Comparison of ENCODE assay signal across 8 cellular contexts in genomic region chr2:12718662-12719399, GRCh38. TPM values are rescaled to one million over a fixed set of nuclear protein-coding genes. Genes with fewer than 3 reads are reported as not detected.
DNase-seq lines count a peak whose midpoint lies in the region; ATAC-seq, FAIRE-seq and TF ChIP-seq lines count a peak whose summit lies in the region.

No MANE protein-coding gene starts in this region.

- in situ Hi-C loops in SK-MEL-5 (cut with HindIII; ENCODE audit: low pct_unique_long_range_greater_than_20kb, low sequenced_read_pairs), result no loop called here

- TF ChIP-seq CTCF in GM12875 (IDR thresholded peaks at IDR 0.05; ENCODE audit: borderline replicate concordance, insufficient read depth, low read depth, low read length), result no peak
- no peak for TF ChIP-seq CTCF in bronchial epithelial cell (IDR thresholded peaks at IDR 0.05; ENCODE audit: insufficient read depth, low read length, severe bottlenecking)
- TF ChIP-seq CTCF in thoracic aorta (IDR thresholded peaks at IDR 0.05), result no peak

- H3K27me3 ChIP-seq in bronchial epithelial cell (ENCODE audit: control insufficient read depth, insufficient read depth, low read length) (no peaks in the 10 kb centered on the region), mesenchymal stem cell (ENCODE audit: control insufficient read depth in 1 of 2, insufficient read depth in 1 of 2, low read length in 2 of 2) (no peaks in the 10 kb centered on the region), thoracic aorta (replicated peaks; ENCODE audit: insufficient read depth) (no peaks in the 10 kb centered on the region)

- H2BK12ac ChIP-seq in mesenchymal stem cell (ENCODE audit: low read length in 2 of 2), result peak overlapping the region; percentile 78 to 80

- H3K79me1 ChIP-seq in mesenchymal stem cell (replicated peaks; ENCODE audit: low read length, poor library complexity, severe bottlenecking), result peaks cover 6% of the 10 kb centered on the region

- H2AK5ac ChIP-seq in mesenchymal stem cell (ENCODE audit: low read length, severe bottlenecking), result no peak overlapping the region

- peak overlapping the region; percentile 29 to 64 for H3K23ac ChIP-seq in mesenchymal stem cell (ENCODE audit: low read length in 2 of 2)

- H3K14ac ChIP-seq in mesenchymal stem cell (ENCODE audit: low read length in 2 of 2), result peak overlapping the region; percentile 25 to 47

- H4K91ac ChIP-seq in mesenchymal stem cell (ENCODE audit: low read length), result peak overlapping the region; percentile 85

- H3K4ac ChIP-seq in mesenchymal stem cell (ENCODE audit: low read depth in 1 of 2, low read length in 2 of 2), result peak overlapping the region; percentile 84 to 98

- H2BK5ac ChIP-seq in mesenchymal stem cell (ENCODE audit: low read depth, low read length, poor library complexity, severe bottlenecking), result no peak overlapping the region

- H4K8ac ChIP-seq in mesenchymal stem cell (ENCODE audit: low read length), result peak overlapping the region; percentile 91

- no peak overlapping the region for H2AFZ ChIP-seq in mesenchymal stem cell (ENCODE audit: low read depth, low read length)

- under 1% methylated on average over 31 of the region's 36 CpGs for WGBS in mesenchymal stem cell

- ATAC-seq in thoracic aorta (ENCODE audit: insufficient number of reproducible peaks, low FRiP score, low read depth) (no peak), GM21737 (IDR thresholded peaks at IDR 0.05; ENCODE audit: unreplicated experiment) (no peak)

- H3K36me3 ChIP-seq in bronchial epithelial cell (ENCODE audit: control insufficient read depth, insufficient read depth, low read length) (no peaks in the 10 kb centered on the region), mesenchymal stem cell (ENCODE audit: control insufficient read depth in 1 of 2, insufficient read depth in 2 of 2, low read depth in 1 of 2, low read length in 2 of 2) (peaks cover 0 to 11% of the 10 kb centered on the region in 2 experiments), thoracic aorta (no peaks in the 10 kb centered on the region)

- peak overlapping the region; percentile 98 to 99 for H3K18ac ChIP-seq in mesenchymal stem cell (ENCODE audit: low read depth in 1 of 2, low read length in 2 of 2)

- FAIRE-seq in bronchial epithelial cell (lab: Jason Lieb, UNC), result no peak

- H3K4me3 ChIP-seq in GM12875 (ENCODE audit: low read depth, low read length) (peak overlapping the region; percentile 62), bronchial epithelial cell (ENCODE audit: low read depth, low read length) (peak overlapping the region; percentile 63), mesenchymal stem cell (ENCODE audit: insufficient read depth in 1 of 2, low read depth in 1 of 2, low read length in 2 of 2) (peak overlapping the region; percentile 70 to 94), thoracic aorta (peak overlapping the region; percentile 92)

- H2BK15ac ChIP-seq in mesenchymal stem cell (ENCODE audit: low read depth, poor library complexity, severe bottlenecking), result peak overlapping the region; percentile 44

- H3K9me3 ChIP-seq in mesenchymal stem cell (ENCODE audit: control insufficient read depth, low read length) (no peaks in the 10 kb centered on the region), thoracic aorta (no peaks in the 10 kb centered on the region)

- H3K4me1 ChIP-seq in mesenchymal stem cell (ENCODE audit: control insufficient read depth, insufficient read depth, low read depth, low read length) (peaks cover 11% of the 10 kb centered on the region), thoracic aorta (ENCODE audit: control insufficient read depth in 1 of 2, low read depth in 2 of 2) (peaks cover 32 to 61% of the 10 kb centered on the region in 2 donors)

- peak overlapping the region; percentile 91 for H3K4me2 ChIP-seq in mesenchymal stem cell (ENCODE audit: low read length, poor library complexity, severe bottlenecking)

- peak overlapping the region; percentile 95 for H2BK120ac ChIP-seq in mesenchymal stem cell (ENCODE audit: low read depth, low read length)

- peak overlapping the region; percentile 94 for H3K9ac ChIP-seq in mesenchymal stem cell (ENCODE audit: low read length)

- DNase-seq in SK-MEL-5 (ENCODE audit: low read depth, low spot score), result peak; percentile 54
- no peak for DNase-seq in bronchial epithelial cell (ENCODE audit: low read depth)
- peak; percentile 46 for DNase-seq in mesenchymal stem cell
- no peak for DNase-seq in thoracic aorta (ENCODE audit: low spot score)
- no peak for DNase-seq in NK-92 treated with Interleukin-12 subunit alpha and Interleukin-12 subunit beta, amount 100 ng/mL, for 24 hours (lab: John Stamatoyannopoulos, UW)
- DNase-seq in hepatic stellate cell (ENCODE audit: low spot score), result no peak

- H3K27ac ChIP-seq in mesenchymal stem cell (ENCODE audit: low read length, poor library complexity, severe bottlenecking) (no peak overlapping the region), thoracic aorta (peak overlapping the region; percentile 85 to 87)

RNA-seq across cellular contexts. Expression of gene TRIB2, which starts 2.1 kb away (rescaled TPM):
- total RNA-seq in SK-MEL-5 (2014; rRNA removed; shearing (Covaris generic)), result 145 and 185 TPM in 2 replicates
- 222 and 270 TPM in 2 replicates for polyA plus RNA-seq in SK-MEL-5 (2015; cell fraction: cytosol; rRNA removed)
- 563 and 583 TPM in 2 replicates for polyA plus RNA-seq in SK-MEL-5 (2015; cell fraction: nucleus; rRNA removed)
- total RNA-seq in bronchial epithelial cell (6.5 and 7.6 TPM in 2 replicates), thoracic aorta (10 to 100 TPM; 81.4 to 85.6 TPM)
- 70.1 TPM for polyA plus RNA-seq in mesenchymal stem cell (2013, experiment 1 of 2)
- polyA plus RNA-seq in mesenchymal stem cell (2013, experiment 2 of 2), result 68.9 TPM

Comparison
In these comparisons a context has a peak if more than half of its experiments do, and no peak if none do; other contexts are left out.
1. DNase-seq: peak in SK-MEL-5 (single experiment) and mesenchymal stem cell (single experiment); none in bronchial epithelial cell (single experiment), thoracic aorta (single experiment), NK-92 treated with Interleukin-12 subunit alpha and Interleukin-12 subunit beta, amount 100 ng/mL, for 24 hours (single experiment) and hepatic stellate cell (single experiment).
2. Peak in every context shown above with its lines, with median percentiles within 50 percentile points of each other: H3K4me3 ChIP-seq.